8 cellular contexts compared by ENCODE assay signal in genomic region chr7:26078437-26079362, GRCh38.
DNase-seq lines count a peak whose midpoint lies in the region; ATAC-seq, FAIRE-seq and TF ChIP-seq lines count a peak whose summit lies in the region.

No MANE protein-coding gene starts in this region.

- no peak overlapping the region for H3K4me3 ChIP-seq in tibial artery

- no peaks in the 10 kb centered on the region for H3K36me3 ChIP-seq in tibial artery

- no peak overlapping the region for H3K27ac ChIP-seq in tibial artery

- DNase-seq in D721Med (ENCODE audit: insufficient read length, low spot score) (peak; percentile 82), HuH-7.5 (ENCODE audit: low spot score) (peak; percentile 56), NOMO-1 treated with dmso at 0.1 percent for 144 hours (lab: John Stamatoyannopoulos, UW; ENCODE audit: unreplicated experiment) (peak; percentile 46), erythroblast (lab: John Stamatoyannopoulos, UW) (peak; percentile 57 to 61), occipital lobe (lab: John Stamatoyannopoulos, UW) (peak; percentile 26), tibial artery (peak; percentile 72)
- peak; percentile 85 for DNase-seq in activated CD8-positive, alpha-beta memory T cell treated with anti-CD3 and anti-CD28 coated beads, Interleukin-2, amount 50 U/mL, for 4 hours

- ATAC-seq in GM21515 (IDR thresholded peaks at IDR 0.05; ENCODE audit: unreplicated experiment) = peak; percentile 94

- peak; percentile 67 for TF ChIP-seq CTCF in D721Med (IDR thresholded peaks at IDR 0.05; ENCODE audit: insufficient read depth, missing control alignments)
- no peak for TF ChIP-seq CTCF in tibial artery (IDR thresholded peaks at IDR 0.05)

- no peaks in the 10 kb centered on the region for H3K9me3 ChIP-seq in tibial artery

- peak; percentile 96 for FAIRE-seq in D721Med (lab: Jason Lieb, UNC)

- no peak for TF ChIP-seq POLR2A in erythroblast (IDR thresholded peaks at IDR 0.05; ENCODE audit: low read length)

- no peaks in the 10 kb centered on the region for H3K4me1 ChIP-seq in tibial artery

- H3K27me3 ChIP-seq in tibial artery = peaks cover 0 to 39% of the 10 kb centered on the region in 2 donors

- intact Hi-C loops in tibial artery (cut with DNase I; ENCODE audit: low total_unique reads) = no loop called here

Comparison
In these comparisons a context has a peak if more than half of its experiments do, and no peak if none do; other contexts are left out.
1. DNase-seq: peak in every context shown above with its lines; median percentile 85 in activated CD8-positive, alpha-beta memory T cell treated with anti-CD3 and anti-CD28 coated beads, Interleukin-2, amount 50 U/mL, for 4 hours; 82 in D721Med; 72 in tibial artery; 59 in erythroblast; 56 in HuH-7.5; 46 in NOMO-1 treated with dmso at 0.1 percent for 144 hours; 26 in occipital lobe.